Comparison of ENCODE assay signal across 10 cellular contexts in the genomic region with DNA sequence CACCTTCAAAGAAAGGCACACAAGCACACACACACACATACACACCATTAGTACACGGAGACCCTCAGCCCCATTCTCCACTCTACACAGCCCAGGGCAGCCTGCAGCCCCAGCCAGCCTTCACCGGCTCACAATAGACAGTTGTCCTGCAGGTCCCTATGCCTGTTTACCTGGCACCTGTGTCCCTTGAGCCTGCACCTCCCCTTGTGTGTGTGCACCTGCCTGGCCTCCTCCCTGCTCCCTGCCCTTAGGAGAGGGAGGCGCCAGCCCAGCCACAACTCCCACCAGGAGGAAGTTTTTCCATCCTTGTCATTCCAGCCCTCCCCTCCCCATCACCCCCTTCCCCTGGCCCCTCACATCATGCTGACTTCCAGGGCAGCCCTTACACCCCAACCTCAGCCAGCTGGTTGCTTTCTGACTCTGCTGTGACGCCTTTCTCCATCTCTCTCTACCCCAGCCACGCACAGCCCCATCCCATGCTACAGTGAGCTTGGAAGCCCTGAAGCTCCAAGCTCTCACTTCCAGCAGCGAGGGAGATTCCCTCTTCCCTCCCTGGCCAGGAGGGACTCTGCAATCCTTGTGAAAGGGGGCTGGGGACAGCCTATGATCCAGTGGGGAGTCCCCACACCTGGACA.
DNase-seq lines count a peak whose midpoint lies in the region; ATAC-seq and TF ChIP-seq lines count a peak whose summit lies in the region.
"Had no signal": no experiment of that assay in that cellular context is flagged by ENCODE, and none has a peak within 500 bp of the region (broad histone marks: within the 10 kb centered on the region; RNA-seq: fewer than 3 reads in every experiment).

No MANE protein-coding gene starts in this region.

- peak overlapping the region; percentile 92 for H3K27ac Mint-ChIP-seq in stimulated activated memory B cell treated with anti-CD40 and anti-IgM and Interleukin-4, amounts not matched to agents 10 μg/mL and 1 μg/mL and 100 μg/mL, for 72 hours

- H3K4me3 ChIP-seq in RWPE2 (ENCODE audit: severe bottlenecking), result peak overlapping the region; percentile 84
- H3K4me3 ChIP-seq in fibroblast of pulmonary artery (replicated peaks; ENCODE audit: low read depth, low read length), result peak overlapping the region; percentile 73
- H3K4me3 ChIP-seq: cardiac muscle cell had no signal

- TF ChIP-seq CTCF in RWPE2 (IDR thresholded peaks at IDR 0.05; ENCODE audit: poor library complexity, severe bottlenecking), result no peak
- no peak for TF ChIP-seq CTCF in fibroblast of pulmonary artery (IDR thresholded peaks at IDR 0.05; ENCODE audit: low read length, missing control alignments)

- peak overlapping the region; percentile 94 for H3K4me3 Mint-ChIP-seq in stimulated activated memory B cell treated with anti-CD40 and anti-IgM and Interleukin-4, amounts not matched to agents 10 μg/mL and 1 μg/mL and 100 μg/mL, for 72 hours

- H3K36me3 Mint-ChIP-seq in stimulated activated memory B cell treated with anti-CD40 and anti-IgM and Interleukin-4, amounts not matched to agents 10 μg/mL and 1 μg/mL and 100 μg/mL, for 72 hours, result peaks cover 14% of the 10 kb centered on the region

- no peaks in the 10 kb centered on the region for H3K9me3 ChIP-seq in RWPE2 (ENCODE audit: severe bottlenecking)

- H3K9me3 Mint-ChIP-seq in stimulated activated memory B cell treated with anti-CD40 and anti-IgM and Interleukin-4, amounts not matched to agents 10 μg/mL and 1 μg/mL and 100 μg/mL, for 72 hours, result no peaks in the 10 kb centered on the region

- H3K4me1 Mint-ChIP-seq in stimulated activated memory B cell treated with anti-CD40 and anti-IgM and Interleukin-4, amounts not matched to agents 10 μg/mL and 1 μg/mL and 100 μg/mL, for 72 hours, result peaks cover 75% of the 10 kb centered on the region

- no peaks in the 10 kb centered on the region for H3K27me3 Mint-ChIP-seq in stimulated activated memory B cell treated with anti-CD40 and anti-IgM and Interleukin-4, amounts not matched to agents 10 μg/mL and 1 μg/mL and 100 μg/mL, for 72 hours

- H3K36me3 ChIP-seq in RWPE2 (ENCODE audit: low read depth), result peaks cover 66% of the 10 kb centered on the region
- H3K36me3 ChIP-seq: cardiac muscle cell had no signal

- H3K4me1 ChIP-seq in RWPE2 (ENCODE audit: insufficient read depth, poor library complexity, severe bottlenecking), result peaks cover 43% of the 10 kb centered on the region

- H3K27me3 ChIP-seq in RWPE2 (ENCODE audit: insufficient read depth, poor library complexity, severe bottlenecking), result no peaks in the 10 kb centered on the region

- no peak for ATAC-seq in RWPE2 (ENCODE audit: low read depth)
- no peak for ATAC-seq in stimulated activated memory B cell treated with anti-CD40 and anti-IgM and Interleukin-4, amounts not matched to agents 10 μg/mL and 1 μg/mL and 100 μg/mL, for 72 hours
- no peak for ATAC-seq in GM19395 (IDR thresholded peaks at IDR 0.05; ENCODE audit: unreplicated experiment)

- H3K27ac ChIP-seq in RWPE2 (ENCODE audit: poor library complexity, severe bottlenecking), result peak overlapping the region; percentile 97
- H3K27ac ChIP-seq: cardiac muscle cell, HL-60 had no signal

- DNase-seq in NCI-H187 (lab: John Stamatoyannopoulos, UW), result peak; percentile 15 to 23
- no peak for DNase-seq in NCI-H187 treated with DMSO at 0.1 percent for 48 hours (lab: John Stamatoyannopoulos, UW)
- no peak for DNase-seq in RWPE2 (ENCODE audit: low spot score)
- no peak for DNase-seq in fibroblast of pulmonary artery (ENCODE audit: low read depth)
- DNase-seq in HCEC 1CT, result no peak
- no peak for DNase-seq in NCI-H2081 (lab: John Stamatoyannopoulos, UW)

Comparison
In these comparisons a context has a peak if more than half of its experiments do, and no peak if none do; other contexts are left out.
1. DNase-seq: peak in NCI-H187 (2 of 2); none in NCI-H187 treated with DMSO at 0.1 percent for 48 hours (single experiment), RWPE2 (single experiment), fibroblast of pulmonary artery (single experiment), HCEC 1CT (single experiment) and NCI-H2081 (0 of 2).